In the genomic region with DNA sequence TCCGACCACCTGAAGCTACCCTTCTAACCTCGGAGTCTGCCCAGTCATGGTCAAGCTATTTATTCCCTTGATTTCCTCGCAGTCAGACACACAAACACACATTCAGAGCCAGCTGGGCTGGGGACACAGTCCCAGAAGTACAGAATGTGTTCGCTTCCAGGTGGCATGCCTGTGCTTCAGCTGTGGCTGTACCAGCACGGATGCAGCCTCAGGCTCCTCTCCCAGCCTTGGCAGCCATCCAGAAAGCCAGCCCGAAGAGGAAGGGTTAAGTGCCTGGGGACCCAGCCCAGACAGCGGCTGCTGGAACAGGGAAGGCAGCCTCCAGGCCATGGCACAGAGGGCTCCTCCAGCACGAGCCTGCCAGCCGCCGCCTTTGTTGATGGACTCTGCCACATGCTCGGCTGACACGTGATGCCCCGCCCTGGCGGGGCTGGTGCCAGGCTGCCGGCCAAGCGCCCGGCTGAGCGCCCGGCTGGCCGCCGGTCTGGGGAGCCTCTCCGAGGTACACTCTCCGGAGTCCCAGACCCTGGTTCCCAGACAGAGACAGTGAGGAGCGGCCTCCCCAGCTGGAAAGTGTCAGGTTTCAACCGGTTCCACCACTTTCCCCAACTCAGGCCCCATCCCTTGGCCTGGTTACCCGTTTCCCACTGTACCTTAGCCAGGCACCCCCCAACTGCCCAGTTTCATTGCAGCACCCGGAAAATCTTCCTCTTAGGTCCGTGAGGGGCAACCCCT, we compare ENCODE assay signal across 8 cellular contexts. TPM values are rescaled to one million over a fixed set of nuclear protein-coding genes. Genes with fewer than 3 reads are reported as not detected.
A peak's percentile ranks its signal among the peaks of the same experiment; 100 is the strongest.
DNase-seq lines count a peak whose midpoint lies in the region; ATAC-seq and TF ChIP-seq lines count a peak whose summit lies in the region.

No MANE protein-coding gene starts in this region.

- TF ChIP-seq CTCF in AG04450 (IDR thresholded peaks at IDR 0.05; ENCODE audit: low read depth, low read length), result no peak
- TF ChIP-seq CTCF in Loucy (conservative IDR thresholded peaks at IDR 0.05; ENCODE audit: low read length), result no peak
- no peak for TF ChIP-seq CTCF in SU-DHL-6 (IDR thresholded peaks at IDR 0.05; ENCODE audit: insufficient read depth, low read length, poor library complexity, severe bottlenecking)
- TF ChIP-seq CTCF in gastroesophageal sphincter (IDR thresholded peaks at IDR 0.05), result peak in 1 of 4 experiments; percentile 3

- peak overlapping the region; percentile 88 for H3K27ac ChIP-seq in AG04450 (ENCODE audit: low read depth, low read length)
- peak overlapping the region; percentile 98 for H3K27ac ChIP-seq in SU-DHL-6 (ENCODE audit: low read depth, low read length)
- peak overlapping the region; percentile 75 to 93 (median 91) for H3K27ac ChIP-seq in gastroesophageal sphincter

- CTCF ChIA-PET in AG04450 (lab: Charles Lee), result interaction anchor here (0.8 to 6.4 kb wide), 7 partner anchors 10 to 71 kb away, joined by 3 to 68 read pairs (median 11); no protein-coding TSS in a partner anchor

- H3K27me3 ChIP-seq in AG04450 (ENCODE audit: control insufficient read depth, insufficient read depth, low read length) (no peaks in the 10 kb centered on the region), Loucy (ENCODE audit: insufficient read depth, low read length, poor library complexity, severe bottlenecking) (no peaks in the 10 kb centered on the region), SU-DHL-6 (ENCODE audit: low read length) (no peaks in the 10 kb centered on the region), gastroesophageal sphincter (no peaks in the 10 kb centered on the region)

- POLR2A ChIA-PET in AG04450 (lab: Yijun Ruan, JAX), result interaction anchor here (1.0 to 1.5 kb wide), 2 partner anchors 10 to 56 kb away, joined by 3 to 5 read pairs; no protein-coding TSS in a partner anchor

- DNase-seq in AG04450 (ENCODE audit: low read depth, low spot score) (no peak), occipital lobe (lab: John Stamatoyannopoulos, UW) (peak; percentile 60)

- H3K4me3 ChIP-seq in AG04450 (ENCODE audit: low read depth, low read length) (peak overlapping the region; percentile 34), Loucy (ENCODE audit: low read length, poor library complexity, severe bottlenecking) (no peak overlapping the region), SU-DHL-6 (ENCODE audit: insufficient read depth, low read length, poor library complexity, severe bottlenecking) (peak overlapping the region; percentile 35), gastroesophageal sphincter (peak overlapping the region in 1 of 2 donors; percentile 20)

- TF ChIP-seq EP300 in gastroesophageal sphincter (IDR thresholded peaks at IDR 0.05), result no peak

- no peaks in the 10 kb centered on the region for H3F3A ChIP-seq in Loucy (ENCODE audit: low read depth)
- peaks cover 87% of the 10 kb centered on the region for H3F3A ChIP-seq in SU-DHL-6 (ENCODE audit: insufficient read depth)

- H3K9me2 ChIP-seq in Loucy (replicated peaks; ENCODE audit: low read depth, low read length) (no peaks in the 10 kb centered on the region), SU-DHL-6 (replicated peaks; ENCODE audit: insufficient read depth, low read length) (no peaks in the 10 kb centered on the region)

- 8% methylated on average over 6 of the region's 28 CpGs; no CpG with 5 or more reads in 1 of the 2 donors for WGBS in gastroesophageal sphincter (ENCODE audit: low coverage in 1 of 2), 2 donors

- H4K20me1 ChIP-seq in Loucy (ENCODE audit: insufficient read depth, low read length, poor library complexity, severe bottlenecking) (no peaks in the 10 kb centered on the region), SU-DHL-6 (ENCODE audit: low read depth, low read length) (no peaks in the 10 kb centered on the region)

- TF ChIP-seq POLR2A in gastroesophageal sphincter (IDR thresholded peaks at IDR 0.05), result no peak

- H3K79me2 ChIP-seq in Loucy (ENCODE audit: insufficient read depth, low read length), result no peaks in the 10 kb centered on the region; the same call in 1 of the 2 replicates
- H3K79me2 ChIP-seq in SU-DHL-6 (ENCODE audit: insufficient read depth, low read length), result peaks cover 57% of the 10 kb centered on the region

- peak overlapping the region; percentile 68 for H3K9ac ChIP-seq in Loucy (ENCODE audit: low read depth, low read length, poor library complexity, severe bottlenecking)
- peak overlapping the region; percentile 74 for H3K9ac ChIP-seq in SU-DHL-6 (ENCODE audit: low read length)

- H3K36me3 ChIP-seq in Loucy (ENCODE audit: insufficient read depth, low read length) (no peaks in the 10 kb centered on the region), SU-DHL-6 (ENCODE audit: low read length) (no peaks in the 10 kb centered on the region; the same call in 1 of the 2 replicates), gastroesophageal sphincter (peaks cover 0 to 5% of the 10 kb centered on the region in 2 donors)

- peaks cover 86% of the 10 kb centered on the region for H3K4me1 ChIP-seq in Loucy (ENCODE audit: insufficient read depth, low read length, poor library complexity, severe bottlenecking)
- peaks cover 24 to 100% (median 90%) of the 10 kb centered on the region in 3 donors for H3K4me1 ChIP-seq in gastroesophageal sphincter

- H3K4me2 ChIP-seq in Loucy (ENCODE audit: low read depth, low read length, poor library complexity, severe bottlenecking), result no peak overlapping the region
- H3K4me2 ChIP-seq in SU-DHL-6 (ENCODE audit: low read depth, low read length, poor library complexity, severe bottlenecking), result peak overlapping the region; percentile 79

- ATAC-seq in gastroesophageal sphincter (peak; percentile 64), GM19035 (IDR thresholded peaks at IDR 0.05; ENCODE audit: unreplicated experiment) (no peak), GM21390 (IDR thresholded peaks at IDR 0.05; ENCODE audit: unreplicated experiment) (no peak), GM18511 (IDR thresholded peaks at IDR 0.05; ENCODE audit: unreplicated experiment) (no peak)

- no peak overlapping the region for H2AFZ ChIP-seq in Loucy (ENCODE audit: low read length)
- no peak overlapping the region for H2AFZ ChIP-seq in SU-DHL-6 (ENCODE audit: low read depth, low read length, severe bottlenecking)

- H3K9me3 ChIP-seq in AG04450 (ENCODE audit: control insufficient read depth, insufficient read depth, low read length), result no peaks in the 10 kb centered on the region; the same call in 1 of the 2 replicates
- H3K9me3 ChIP-seq in Loucy (ENCODE audit: insufficient read depth, low read depth, low read length), result no peaks in the 10 kb centered on the region
- no peaks in the 10 kb centered on the region for H3K9me3 ChIP-seq in SU-DHL-6 (ENCODE audit: insufficient read depth, low read length)
- no peaks in the 10 kb centered on the region for H3K9me3 ChIP-seq in gastroesophageal sphincter

RNA-seq across cellular contexts. Expression of gene BMF, which starts 5.4 kb away (rescaled TPM):
- 6.2 and 6.5 TPM in 2 replicates for polyA plus RNA-seq in AG04450 (2011; rRNA removed)
- 10.6 and 14.3 TPM in 2 replicates for polyA minus RNA-seq in AG04450 (2011; rRNA and poly(A)+ RNA removed)
- total RNA-seq in gastroesophageal sphincter (1 to 10 TPM; 4.7 to 7.5 (median 6.0) TPM), occipital lobe (4.2 TPM)

RNA-seq across cellular contexts. Expression of gene BUB1B, which starts 57.6 kb away (rescaled TPM):
- 8.2 and 9.0 TPM in 2 replicates for polyA plus RNA-seq in AG04450 (2011; rRNA removed)
- polyA minus RNA-seq in AG04450 (2011; rRNA and poly(A)+ RNA removed), result 6.2 and 7.6 TPM in 2 replicates
- total RNA-seq in gastroesophageal sphincter (1 to 10 TPM in 2 of 4 donors, under 1 TPM in 2; 0.13 to 2.4 (median 0.95) TPM), occipital lobe (6.6 TPM)
